ENCODE assay signal across 10 cellular contexts in genomic region chr14:75138492-75138891, GRCh38. TPM values are rescaled to one million over a fixed set of nuclear protein-coding genes. Genes with fewer than 3 reads are reported as not detected.
DNase-seq lines count a peak whose midpoint lies in the region; ATAC-seq, FAIRE-seq and TF ChIP-seq lines count a peak whose summit lies in the region.
"Had no signal": no experiment of that assay in that cellular context is flagged by ENCODE, and none has a peak within 500 bp of the region (broad histone marks: within the 10 kb centered on the region; RNA-seq: fewer than 3 reads in every experiment).

No MANE protein-coding gene starts in this region.

- BruUV-seq in GM12878 (replicated peaks; lab: Mats Ljungman, UMichigan), result no TSS peak

- TF ChIP-seq POLR2A in GM12878 (IDR thresholded peaks at IDR 0.05; ENCODE audit: low read depth, low read length), result no peak

- peak overlapping the region; percentile 54 for H3K27ac Mint-ChIP-seq in nephron progenitor cell
- H3K27ac Mint-ChIP-seq: dendritic cell treated with granulocyte-macrophage colony-stimulating factor and Interleukin-4, amounts not matched to agents 40 ng/mL and 50 ng/mL, for 4 days had no signal

- intact Hi-C loops in GM12878 (cut with micrococcal nuclease; ENCODE audit: unreplicated experiment), result loop anchor here (5.0 to 10.0 kb wide), 4 partner anchors 94 to 516 kb away; no protein-coding TSS in a partner anchor

- H3K4me1 Mint-ChIP-seq in nephron progenitor cell, result peaks cover 10% of the 10 kb centered on the region

- in situ Hi-C loops in GM12878 (cut with MboI), result no loop called here

- POLR2A ChIA-PET in GM12878 (lab: Charles Lee), result interaction anchor here (0.6 kb wide), 1 partner anchor 357 kb away, joined by 3 read pairs; no protein-coding TSS in a partner anchor

- H3K4me3 ChIP-seq in GM12878, result no peak overlapping the region

- H3K9me3 ChIP-seq in GM12878 (replicated peaks; ENCODE audit: control insufficient read depth, insufficient read depth, low read length), result no peaks in the 10 kb centered on the region

- peaks cover 53% of the 10 kb centered on the region for H3K36me3 Mint-ChIP-seq in nephron progenitor cell (ENCODE audit: low read depth)

- TF ChIP-seq CTCF in GM12878 (IDR thresholded peaks at IDR 0.05 in 2 of 3, conservative IDR thresholded peaks at IDR 0.05 in 1 of 3; ENCODE audit: control insufficient read depth in 2 of 3, extremely low read depth in 1 of 3, insufficient read depth in 1 of 3, low read depth in 3 of 3, low read length in 3 of 3) (no peak), nephron progenitor cell (IDR thresholded peaks at IDR 0.05) (no peak)

- peaks cover 15% of the 10 kb centered on the region for H3K9me3 Mint-ChIP-seq in nephron progenitor cell
- H3K9me3 Mint-ChIP-seq: dendritic cell treated with granulocyte-macrophage colony-stimulating factor and Interleukin-4, amounts not matched to agents 40 ng/mL and 50 ng/mL, for 4 days had no signal

- no peak overlapping the region for H3K9ac ChIP-seq in GM12878 (ENCODE audit: control insufficient read depth, insufficient read depth, low read length)
- H3K9ac ChIP-seq: parathyroid adenoma had no signal

- SMC1A ChIA-PET in GM12878 (lab: Charles Lee; ENCODE audit: uncharacterized antibody, unreplicated experiment), result interaction anchor here (0.6 to 5.3 kb wide), 16 partner anchors 9 to 349 kb away, joined by 3 to 23 read pairs (median 4); partner anchors contain the start of gene NEK9

- peaks cover 14% of the 10 kb centered on the region for H3K79me2 ChIP-seq in GM12878 (ENCODE audit: control insufficient read depth, insufficient read depth, low read length)

- H3K36me3 ChIP-seq in GM12878 (ENCODE audit: control insufficient read depth in 2 of 2, insufficient read depth in 2 of 2, low read length in 1 of 2), result peaks cover 5 to 11% of the 10 kb centered on the region in 2 experiments; a peak in 3 of 4 replicates

- TF ChIP-seq RAD21 in GM12878 (IDR thresholded peaks at IDR 0.05; ENCODE audit: insufficient read depth, low read depth, low read length), result no peak

- FAIRE-seq in GM12878 (lab: Jason Lieb, UNC), result no peak

- peak overlapping the region; percentile 48 for H3K27ac ChIP-seq in GM12878 (ENCODE audit: control insufficient read depth, insufficient read depth)

- H3K4me1 ChIP-seq in GM12878 (ENCODE audit: control insufficient read depth, insufficient read depth, low read length), result peaks cover 18% of the 10 kb centered on the region

- no peak overlapping the region for H2AFZ ChIP-seq in GM12878 (ENCODE audit: control insufficient read depth, low read depth, low read length)
- H2AFZ ChIP-seq: parathyroid adenoma had no signal

- ATAC-seq in GM12878, result peak; percentile 62

- TF ChIP-seq EP300 in GM12878 (IDR thresholded peaks at IDR 0.05; ENCODE audit: borderline replicate concordance in 1 of 2, control insufficient read depth in 1 of 2, low read depth in 2 of 2, low read length in 2 of 2), result no peak

- no peak overlapping the region for H3K4me3 Mint-ChIP-seq in nephron progenitor cell
- H3K4me3 Mint-ChIP-seq: dendritic cell treated with granulocyte-macrophage colony-stimulating factor and Interleukin-4, amounts not matched to agents 40 ng/mL and 50 ng/mL, for 4 days had no signal

- DNase-seq in GF-D8 (lab: John Stamatoyannopoulos, UW) (peak; percentile 18), NAMALWA (ENCODE audit: low spot score) (peak; percentile 46), GM12878 (ENCODE audit: low read depth, low spot score) (no peak), nephron progenitor cell (no peak), NCI-H1417 (lab: John Stamatoyannopoulos, UW) (no peak), dermis blood vessel endothelial cell (no peak), cortex of kidney (lab: John Stamatoyannopoulos, UW) (no peak)
- no peak for DNase-seq in stimulated activated CD4-positive, alpha-beta T cell treated with anti-CD3 and anti-CD28 coated beads, Interleukin-2, amount 100 ng/mL, for 48 hours

- no peaks in the 10 kb centered on the region for H3K27me3 Mint-ChIP-seq in nephron progenitor cell (ENCODE audit: low read depth, poor library complexity)
- H3K27me3 Mint-ChIP-seq: dendritic cell treated with granulocyte-macrophage colony-stimulating factor and Interleukin-4, amounts not matched to agents 40 ng/mL and 50 ng/mL, for 4 days had no signal

- H4K20me1 ChIP-seq in GM12878 (ENCODE audit: control insufficient read depth, insufficient read depth), result no peaks in the 10 kb centered on the region

- CTCF ChIA-PET in GM12878 (lab: Yijun Ruan, JAX), result interaction anchor here (0.7 to 11.5 kb wide), 12 partner anchors 9 to 350 kb away, joined by 3 to 227 read pairs (median 3); no protein-coding TSS in a partner anchor

- RAD21 ChIA-PET in GM12878 (lab: Charles Lee; ENCODE audit: unreplicated experiment), result interaction anchor here (0.8 to 7.7 kb wide), 9 partner anchors 10 to 439 kb away, joined by 3 to 57 read pairs (median 4); partner anchors contain the start of gene NEK9

- peak overlapping the region; percentile 76; the same call in 1 of the 2 replicates for H3K4me2 ChIP-seq in GM12878 (ENCODE audit: control insufficient read depth, insufficient read depth)

- 8% methylated on average over 1 of the region's 1 CpG for WGBS in GM12878 (ENCODE audit: insufficient coverage, insufficient replicate concordance, low lambda C conversion rate, missing lambda C conversion rate)

- H3K27me3 ChIP-seq in GM12878 (replicated peaks in 1 of 2; ENCODE audit: control insufficient read depth in 2 of 2, insufficient read depth in 2 of 2, low read length in 1 of 2), result no peaks in the 10 kb centered on the region

TF ChIP-seq in GM12878, 131 proteins besides CTCF, POLR2A, EP300 and RAD21 (continues in another document):
- TF ChIP-seq MTA3 (IDR thresholded peaks at IDR 0.05; ENCODE audit: borderline replicate concordance, low read length) (no peak), HCFC1 (IDR thresholded peaks at IDR 0.05; ENCODE audit: low read length) (no peak), MEF2B (IDR thresholded peaks at IDR 0.05; ENCODE audit: partially characterized antibody, poor library complexity, severe bottlenecking) (peak; percentile 65), IKZF2 (IDR thresholded peaks at IDR 0.05) (0 out of 4 replicates have a peak, but pooled peaks of 1 of the 2 experiments have one; percentile 16), ZNF384 (IDR thresholded peaks at IDR 0.05; ENCODE audit: borderline replicate concordance, low read depth, low read length) (peak; percentile 60)

RNA-seq across cellular contexts. Expression of gene NEK9, which starts 11.6 kb away (rescaled TPM):
- total RNA-seq in GM12878 (2013; cell fraction: nucleolus; rRNA removed), result 102 and 108 TPM in 2 replicates
- 39.8 and 48.1 TPM in 2 replicates for total RNA-seq in GM12878 (2014; rRNA removed)
- total RNA-seq in GM12878 (2014; rRNA removed; fragmentation: Illumina TruSeq; extraction: Trizol), result 24.7 and 26.9 TPM in 2 replicates
- total RNA-seq in GM12878 (2021), result 78.8 and 83.0 TPM in 2 replicates
- 25.6 TPM for polyA plus RNA-seq in GM12878 (2011; ENCODE audit: low read depth)
- 51.3 and 60.0 TPM in 2 replicates for polyA plus RNA-seq in GM12878 (2011; rRNA removed)
- polyA plus RNA-seq in GM12878 (2011; cell fraction: cytosol; rRNA removed), result 21.7 and 34.4 TPM in 2 replicates
- polyA plus RNA-seq in GM12878 (2011; cell fraction: nucleus; rRNA removed), result 51.1 and 77.0 TPM in 2 replicates
- polyA plus RNA-seq in GM12878 (2012), result 34.2 and 38.4 TPM in 2 replicates
- polyA plus RNA-seq in GM12878 (2014; fragmentation: Illumina TruSeq; extraction: Trizol), result 43.0 and 55.3 TPM in 2 replicates
- polyA plus RNA-seq in GM12878 (2014; fragmentation: Nextera tagmentation; extraction: Ambion mirVana), result 10 to 100 TPM in 1 of 2 experiments, 1 to 10 TPM in 1; 6.0 to 15.7 TPM
- 61.9 and 64.5 TPM in 2 replicates for polyA plus RNA-seq in GM12878 (2014; rRNA removed)
- 10 to 100 TPM; 43.4 to 46.1 TPM for polyA plus RNA-seq in GM12878 (2016; fragmentation: Nextera tagmentation; extraction: Ambion mirVana)
- polyA minus RNA-seq in GM12878 (2011; rRNA and poly(A)+ RNA removed), result 41.1 and 51.6 TPM in 2 replicates
- polyA minus RNA-seq in GM12878 (2011; cell fraction: cytosol; rRNA and poly(A)+ RNA removed), result 17.5 and 17.6 TPM in 2 replicates
- 26.8 and 65.3 TPM in 2 replicates for polyA minus RNA-seq in GM12878 (2011; cell fraction: nucleus; rRNA and poly(A)+ RNA removed)
- 49.9 and 62.4 TPM in 2 replicates for total RNA-seq in dermis blood vessel endothelial cell

RNA-seq across cellular contexts. Expression of gene TMED10, which starts 37.9 kb away (rescaled TPM):
- total RNA-seq in GM12878 (2013; cell fraction: nucleolus; rRNA removed), result 138 and 145 TPM in 2 replicates
- total RNA-seq in GM12878 (2014; rRNA removed), result 99.8 and 107 TPM in 2 replicates
- total RNA-seq in GM12878 (2014; rRNA removed; fragmentation: Illumina TruSeq; extraction: Trizol), result 106 and 109 TPM in 2 replicates
- 147 and 161 TPM in 2 replicates for total RNA-seq in GM12878 (2021)
- polyA plus RNA-seq in GM12878 (2011; ENCODE audit: low read depth), result 99.6 TPM
- 199 and 223 TPM in 2 replicates for polyA plus RNA-seq in GM12878 (2011; rRNA removed)
- 154 and 164 TPM in 2 replicates for polyA plus RNA-seq in GM12878 (2011; cell fraction: cytosol; rRNA removed)
- polyA plus RNA-seq in GM12878 (2011; cell fraction: nucleus; rRNA removed), result 56.4 and 83.3 TPM in 2 replicates
- polyA plus RNA-seq in GM12878 (2012), result 95.7 and 127 TPM in 2 replicates
- polyA plus RNA-seq in GM12878 (2014; fragmentation: Illumina TruSeq; extraction: Trizol), result 169 and 214 TPM in 2 replicates
- 100 to 1,000 TPM; 150 to 270 TPM for polyA plus RNA-seq in GM12878 (2014; fragmentation: Nextera tagmentation; extraction: Ambion mirVana)
- 115 and 121 TPM in 2 replicates for polyA plus RNA-seq in GM12878 (2014; rRNA removed)
- 100 to 1,000 TPM; 244 to 254 TPM for polyA plus RNA-seq in GM12878 (2016; fragmentation: Nextera tagmentation; extraction: Ambion mirVana)
- polyA minus RNA-seq in GM12878 (2011; rRNA and poly(A)+ RNA removed), result 340 and 413 TPM in 2 replicates
- 110 and 126 TPM in 2 replicates for polyA minus RNA-seq in GM12878 (2011; cell fraction: cytosol; rRNA and poly(A)+ RNA removed)
- 38.0 and 52.0 TPM in 2 replicates for polyA minus RNA-seq in GM12878 (2011; cell fraction: nucleus; rRNA and poly(A)+ RNA removed)
- total RNA-seq in dermis blood vessel endothelial cell, result 271 and 313 TPM in 2 replicates

Comparison
In these comparisons a context has a peak if more than half of its experiments do, and no peak if none do; other contexts are left out.
1. DNase-seq: peak in GF-D8 (single experiment) and NAMALWA (single experiment); none in GM12878 (single experiment), nephron progenitor cell (single experiment), stimulated activated CD4-positive, alpha-beta T cell treated with anti-CD3 and anti-CD28 coated beads, Interleukin-2, amount 100 ng/mL, for 48 hours (0 of 2), NCI-H1417 (0 of 3), dermis blood vessel endothelial cell (single experiment) and cortex of kidney (single experiment).